In genomic region chr16:20181949-20182348, GRCh38 we compare ENCODE assay signal across 2 cellular contexts.
TF ChIP-seq lines count a peak whose summit lies in the region.

No MANE protein-coding gene starts in this region.

TF ChIP-seq in K562, 482 proteins besides CTCF, POLR2A, EP300 and RAD21:
- TF ChIP-seq RBM25 (IDR thresholded peaks at IDR 0.05; ENCODE audit: low read depth, low read length, severe bottlenecking) = peak; percentile 81
- TF ChIP-seq GATAD2A (IDR thresholded peaks at IDR 0.05) = no peak

TF ChIP-seq in H1, 55 proteins besides CTCF, POLR2A, EP300 and RAD21:
- TF ChIP-seq SAP30 (IDR thresholded peaks at IDR 0.05; ENCODE audit: insufficient read depth, insufficient replicate concordance, low read length) (no peak), SP4 (IDR thresholded peaks at IDR 0.05; ENCODE audit: low read length) (no peak), RBBP5 (IDR thresholded peaks at IDR 0.05; ENCODE audit: borderline replicate concordance, low read depth, low read length) (no peak), KDM1A (IDR thresholded peaks at IDR 0.05; ENCODE audit: borderline replicate concordance, low read length) (peak; percentile 79)
